ENCODE assay signal across 8 cellular contexts in genomic region chr1:161119017-161119378, GRCh38. TPM values are rescaled to one million over a fixed set of nuclear protein-coding genes. Genes with fewer than 3 reads are reported as not detected.
DNase-seq lines count a peak whose midpoint lies in the region; ATAC-seq and TF ChIP-seq lines count a peak whose summit lies in the region.

No MANE protein-coding gene starts in this region.

- peak overlapping the region; percentile 41 for H2AK5ac ChIP-seq in mesenchymal stem cell (ENCODE audit: low read length, severe bottlenecking)

- peak overlapping the region; percentile 100 for H3K9ac ChIP-seq in mesenchymal stem cell (ENCODE audit: low read length)

- DNase-seq in CD4-positive, alpha-beta T cell, result no peak
- peak; percentile 28 for DNase-seq in NB4 (ENCODE audit: low read depth)
- DNase-seq in choroid plexus epithelial cell (ENCODE audit: low read depth), result peak; percentile 36
- DNase-seq in mesenchymal stem cell, result no peak
- DNase-seq in A172 (ENCODE audit: low spot score), result no peak
- no peak for DNase-seq in NCI-H2227 treated with DMSO at 0.1 percent for 48 hours (lab: John Stamatoyannopoulos, UW)

- H3K27ac ChIP-seq in CD4-positive, alpha-beta T cell (ENCODE audit: low read depth, low read length), result peak overlapping the region; percentile 81
- H3K27ac ChIP-seq in mesenchymal stem cell (ENCODE audit: low read length, poor library complexity, severe bottlenecking), result peak overlapping the region; percentile 95

- no peak for TF ChIP-seq CTCF in CD4-positive, alpha-beta T cell (IDR thresholded peaks at IDR 0.05)
- TF ChIP-seq CTCF in NB4 (IDR thresholded peaks at IDR 0.05; ENCODE audit: low read depth, low read length), result no peak
- no peak for TF ChIP-seq CTCF in choroid plexus epithelial cell (conservative IDR thresholded peaks at IDR 0.05; ENCODE audit: low read depth, low read length)

- no peak for TF ChIP-seq POLR2A in NB4 (IDR thresholded peaks at IDR 0.05; ENCODE audit: extremely low read depth, insufficient read length)

- ATAC-seq in CD4-positive, alpha-beta T cell (ENCODE audit: poor library complexity), result no peak
- no peak for ATAC-seq in GM21367 (IDR thresholded peaks at IDR 0.05; ENCODE audit: unreplicated experiment)
- ATAC-seq in HG03460 (IDR thresholded peaks at IDR 0.05; ENCODE audit: unreplicated experiment), result no peak

- CTCF ChIA-PET in CD4-positive, alpha-beta T cell (lab: Charles Lee), result interaction anchor here (0.6 to 3.3 kb wide), 2 partner anchors 47 to 91 kb away, joined by 4 to 12 read pairs; partner anchors contain the start of gene PPOX

- no peak overlapping the region for H2BK15ac ChIP-seq in mesenchymal stem cell (ENCODE audit: low read depth, poor library complexity, severe bottlenecking)

- no peaks in the 10 kb centered on the region for H3K9me3 ChIP-seq in CD4-positive, alpha-beta T cell (ENCODE audit: control insufficient read depth, low read length)
- H3K9me3 ChIP-seq in mesenchymal stem cell (ENCODE audit: control insufficient read depth, low read length), result no peaks in the 10 kb centered on the region

- no peak overlapping the region for H2BK120ac ChIP-seq in mesenchymal stem cell (ENCODE audit: low read depth, low read length)

- H3K23ac ChIP-seq in mesenchymal stem cell (ENCODE audit: low read length in 2 of 2), result no peak overlapping the region

- H3K4me3 Mint-ChIP-seq in CD4-positive, alpha-beta T cell, result peak overlapping the region; percentile 97

- H2BK5ac ChIP-seq in mesenchymal stem cell (ENCODE audit: low read depth, low read length, poor library complexity, severe bottlenecking), result no peak overlapping the region

- peak overlapping the region; percentile 22 for H4K8ac ChIP-seq in mesenchymal stem cell (ENCODE audit: low read length)

- H3K27me3 Mint-ChIP-seq in CD4-positive, alpha-beta T cell, result no peaks in the 10 kb centered on the region

- intact Hi-C loops in CD4-positive, alpha-beta T cell (cut with DNase I, micrococcal nuclease), result loop anchor here (1.0 to 5.0 kb wide), 3 partner anchors 13 to 72 kb away; partner anchors contain the start of genes UFC1 (in 2 of the 2), DEDD (in 1 of the 2) and USF1 (in 1 of the 2)

- H3K27me3 ChIP-seq in CD4-positive, alpha-beta T cell (ENCODE audit: control insufficient read depth, insufficient read depth, low read length), result no peaks in the 10 kb centered on the region
- no peaks in the 10 kb centered on the region for H3K27me3 ChIP-seq in mesenchymal stem cell (ENCODE audit: control insufficient read depth in 1 of 2, insufficient read depth in 1 of 2, low read length in 2 of 2)

- peak overlapping the region in 1 of 2 experiments; percentile 36 for H3K14ac ChIP-seq in mesenchymal stem cell (ENCODE audit: low read length in 2 of 2)

- no peaks in the 10 kb centered on the region for H3K9me3 Mint-ChIP-seq in CD4-positive, alpha-beta T cell

- H3K4me2 ChIP-seq in mesenchymal stem cell (ENCODE audit: low read length, poor library complexity, severe bottlenecking), result peak overlapping the region; percentile 61

- peak overlapping the region; percentile 14 to 46 for H3K18ac ChIP-seq in mesenchymal stem cell (ENCODE audit: low read depth in 1 of 2, low read length in 2 of 2)

- peaks cover 39 to 60% of the 10 kb centered on the region in 2 experiments for H3K36me3 ChIP-seq in mesenchymal stem cell (ENCODE audit: control insufficient read depth in 1 of 2, insufficient read depth in 2 of 2, low read depth in 1 of 2, low read length in 2 of 2)

- H3K79me1 ChIP-seq in mesenchymal stem cell (replicated peaks; ENCODE audit: low read length, poor library complexity, severe bottlenecking), result peaks cover 22% of the 10 kb centered on the region

- H3K27ac Mint-ChIP-seq in CD4-positive, alpha-beta T cell, result peak overlapping the region; percentile 91

- no peak overlapping the region for H2AFZ ChIP-seq in mesenchymal stem cell (ENCODE audit: low read depth, low read length)

- peaks cover 25% of the 10 kb centered on the region for H3K4me1 ChIP-seq in mesenchymal stem cell (ENCODE audit: control insufficient read depth, insufficient read depth, low read depth, low read length)

- H3K36me3 Mint-ChIP-seq in CD4-positive, alpha-beta T cell (ENCODE audit: low read depth), result peaks cover 66% of the 10 kb centered on the region

- H2BK12ac ChIP-seq in mesenchymal stem cell (ENCODE audit: low read length in 2 of 2), result peak overlapping the region in 1 of 2 experiments; percentile 31

- 64% methylated on average over 6 of the region's 6 CpGs for WGBS in mesenchymal stem cell

- no peak overlapping the region for H4K91ac ChIP-seq in mesenchymal stem cell (ENCODE audit: low read length)

- POLR2A ChIA-PET in CD4-positive, alpha-beta T cell (lab: Charles Lee), result interaction anchor here (0.9 to 2.7 kb wide), 2 partner anchors 13 to 35 kb away, joined by 4 to 35 read pairs; partner anchors contain the start of genes DEDD and UFC1

- H3K4me3 ChIP-seq in NB4 (ENCODE audit: low read depth, low read length), result peak overlapping the region; percentile 98
- H3K4me3 ChIP-seq in choroid plexus epithelial cell (ENCODE audit: low read depth, low read length), result peak overlapping the region; percentile 99
- peak overlapping the region in 1 of 2 experiments; percentile 100 for H3K4me3 ChIP-seq in mesenchymal stem cell (ENCODE audit: insufficient read depth in 1 of 2, low read depth in 1 of 2, low read length in 2 of 2)

- peaks cover 57% of the 10 kb centered on the region for H3K4me1 Mint-ChIP-seq in CD4-positive, alpha-beta T cell (ENCODE audit: low read depth)

- H3K4ac ChIP-seq in mesenchymal stem cell (ENCODE audit: low read depth in 1 of 2, low read length in 2 of 2), result no peak overlapping the region

RNA-seq across cellular contexts. Expression of gene NIT1, which starts 1.1 kb away (rescaled TPM):
- total RNA-seq in CD4-positive, alpha-beta T cell, result 10 to 100 TPM; 15.9 to 18.0 TPM
- 28.8 TPM for polyA plus RNA-seq in mesenchymal stem cell (2013, experiment 1 of 2)
- 28.9 TPM for polyA plus RNA-seq in mesenchymal stem cell (2013, experiment 2 of 2)
- 26.8 and 27.8 TPM in 2 replicates for total RNA-seq in A172 (2014; rRNA removed; shearing (Covaris generic))

RNA-seq across cellular contexts. Expression of gene PFDN2, which starts 1.2 kb away (rescaled TPM):
- 10 to 100 TPM; 46.2 to 57.7 TPM for total RNA-seq in CD4-positive, alpha-beta T cell
- 252 TPM for polyA plus RNA-seq in mesenchymal stem cell (2013, experiment 1 of 2)
- polyA plus RNA-seq in mesenchymal stem cell (2013, experiment 2 of 2), result 245 TPM
- total RNA-seq in A172 (2014; rRNA removed; shearing (Covaris generic)), result 197 and 218 TPM in 2 replicates

RNA-seq across cellular contexts. Expression of gene DEDD, which starts 13.5 kb away (rescaled TPM):
- total RNA-seq in CD4-positive, alpha-beta T cell, result 10 to 100 TPM; 35.5 to 36.6 TPM
- 23.9 TPM for polyA plus RNA-seq in mesenchymal stem cell (2013, experiment 1 of 2)
- polyA plus RNA-seq in mesenchymal stem cell (2013, experiment 2 of 2), result 25.8 TPM
- 37.8 and 40.1 TPM in 2 replicates for total RNA-seq in A172 (2014; rRNA removed; shearing (Covaris generic))

RNA-seq across cellular contexts. Expression of gene KLHDC9, which starts 20.8 kb away (rescaled TPM):
- under 1 TPM in 1 of 2 experiments, not detected in 1; 0.41 TPM for total RNA-seq in CD4-positive, alpha-beta T cell
- polyA plus RNA-seq in mesenchymal stem cell (2013, experiment 1 of 2), result 1.3 TPM
- polyA plus RNA-seq in mesenchymal stem cell (2013, experiment 2 of 2), result 1.7 TPM
- total RNA-seq in A172 (2014; rRNA removed; shearing (Covaris generic)), result 3.8 and 4.0 TPM in 2 replicates

RNA-seq across cellular contexts. Expression of gene NECTIN4, which starts 29.6 kb away (rescaled TPM):
- under 1 TPM; 0.22 TPM for total RNA-seq in CD4-positive, alpha-beta T cell
- 0.03 TPM for polyA plus RNA-seq in mesenchymal stem cell (2013, experiment 1 of 2)
- polyA plus RNA-seq in mesenchymal stem cell (2013, experiment 2 of 2), result 0.01 TPM
- total RNA-seq in A172 (2014; rRNA removed; shearing (Covaris generic)), result 1.6 and 2.2 TPM in 2 replicates

Comparison
In these comparisons a context has a peak if more than half of its experiments do, and no peak if none do; other contexts are left out.
1. DNase-seq: peak in NB4 (single experiment) and choroid plexus epithelial cell (single experiment); none in CD4-positive, alpha-beta T cell (0 of 10), mesenchymal stem cell (single experiment), A172 (single experiment) and NCI-H2227 treated with DMSO at 0.1 percent for 48 hours (single experiment).